ENCODE assay signal across 11 cellular contexts in genomic region chr11:43987384-43988039, GRCh38. TPM values are rescaled to one million over a fixed set of nuclear protein-coding genes. Genes with fewer than 3 reads are reported as not detected.
A peak's percentile ranks its signal among the peaks of the same experiment; 100 is the strongest.
DNase-seq lines count a peak whose midpoint lies in the region; ATAC-seq and TF ChIP-seq lines count a peak whose summit lies in the region.
"Had no signal": no experiment of that assay in that cellular context is flagged by ENCODE, and none has a peak within 500 bp of the region (broad histone marks: within the 10 kb centered on the region; RNA-seq: fewer than 3 reads in every experiment).

No MANE protein-coding gene starts in this region.

- no peak overlapping the region for H3K27ac Mint-ChIP-seq in activated naive CD8-positive, alpha-beta T cell treated with anti-CD3 and anti-CD28 coated beads, Interleukin-2, amount 50 U/mL, for 24 hours
- no peak overlapping the region for H3K27ac Mint-ChIP-seq in CD4-positive, alpha-beta memory T cell
- H3K27ac Mint-ChIP-seq: natural killer cell had no signal

- H3K27me3 Mint-ChIP-seq in activated naive CD8-positive, alpha-beta T cell treated with anti-CD3 and anti-CD28 coated beads, Interleukin-2, amount 50 U/mL, for 24 hours: peaks cover 17% of the 10 kb centered on the region
- H3K27me3 Mint-ChIP-seq in CD4-positive, alpha-beta memory T cell: peaks cover 13 to 34% of the 10 kb centered on the region in 2 donors

- no peak for TF ChIP-seq CTCF in parathyroid adenoma (IDR thresholded peaks at IDR 0.05)

- DNase-seq in Ammon's horn (ENCODE audit: low spot score) (peak; percentile 54), amniotic epithelial cell (ENCODE audit: low read depth) (peak; percentile 90), cardiac septum (ENCODE audit: low spot score) (peak; percentile 94), germinal center (ENCODE audit: low spot score) (no peak)
- no peak for DNase-seq in activated naive CD8-positive, alpha-beta T cell treated with anti-CD3 and anti-CD28 coated beads, Interleukin-2, amount 50 U/mL, for 24 hours
- no peak for DNase-seq in CD4-positive, alpha-beta memory T cell
- DNase-seq: activated T-cell treated with anti-CD3 and anti-CD28 coated beads, Interleukin-2, amount 50 U/mL, for 1 hour; natural killer cell had no signal

- H3K36me3 ChIP-seq in parathyroid adenoma (ENCODE audit: control insufficient read depth, insufficient read depth, low read length): no peaks in the 10 kb centered on the region
- H3K36me3 ChIP-seq in CD4-positive, alpha-beta memory T cell (ENCODE audit: insufficient read depth, low read length): no peaks in the 10 kb centered on the region

- ATAC-seq in activated naive CD8-positive, alpha-beta T cell treated with anti-CD3 and anti-CD28 coated beads, Interleukin-2, amount 50 U/mL, for 24 hours: no peak
- ATAC-seq in GM18861 (IDR thresholded peaks at IDR 0.05; ENCODE audit: unreplicated experiment): no peak
- ATAC-seq: natural killer cell had no signal

- intact Hi-C loops in cardiac septum (cut with DNase I): loop anchor here (1.0 to 5.0 kb wide), 3 partner anchors 43 to 95 kb away; partner anchors contain the start of gene C11orf96
- intact Hi-C loops in CD4-positive, alpha-beta memory T cell (cut with micrococcal nuclease): no loop called here

- H3K4me2 ChIP-seq in parathyroid adenoma (ENCODE audit: low read length): no peak overlapping the region

- no peaks in the 10 kb centered on the region for H3K4me1 ChIP-seq in parathyroid adenoma
- no peaks in the 10 kb centered on the region for H3K4me1 ChIP-seq in CD4-positive, alpha-beta memory T cell (ENCODE audit: insufficient read depth, low read length)

- POLR2A ChIA-PET in CD4-positive, alpha-beta memory T cell (lab: Charles Lee; ENCODE audit: partially characterized antibody): no interaction called here

- H3K9me3 ChIP-seq in parathyroid adenoma (ENCODE audit: control insufficient read depth, low read length): no peaks in the 10 kb centered on the region
- no peaks in the 10 kb centered on the region for H3K9me3 ChIP-seq in CD4-positive, alpha-beta memory T cell (ENCODE audit: control insufficient read depth in 1 of 2, low read length in 2 of 2)
- H3K9me3 ChIP-seq: Caco-2 had no signal

- no peaks in the 10 kb centered on the region for H3K36me3 Mint-ChIP-seq in activated naive CD8-positive, alpha-beta T cell treated with anti-CD3 and anti-CD28 coated beads, Interleukin-2, amount 50 U/mL, for 24 hours (ENCODE audit: low read depth)
- no peaks in the 10 kb centered on the region for H3K36me3 Mint-ChIP-seq in CD4-positive, alpha-beta memory T cell
- H3K36me3 Mint-ChIP-seq: natural killer cell had no signal

- H3K9ac ChIP-seq in parathyroid adenoma: no peak overlapping the region

- H3K9me3 Mint-ChIP-seq in activated naive CD8-positive, alpha-beta T cell treated with anti-CD3 and anti-CD28 coated beads, Interleukin-2, amount 50 U/mL, for 24 hours: no peaks in the 10 kb centered on the region
- H3K9me3 Mint-ChIP-seq in CD4-positive, alpha-beta memory T cell: no peaks in the 10 kb centered on the region
- H3K9me3 Mint-ChIP-seq: natural killer cell had no signal

- H3K27me3 ChIP-seq in parathyroid adenoma (ENCODE audit: control insufficient read depth, insufficient read depth, low read length): no peaks in the 10 kb centered on the region
- no peaks in the 10 kb centered on the region for H3K27me3 ChIP-seq in CD4-positive, alpha-beta memory T cell (ENCODE audit: insufficient read depth, low read length)

- H3K27ac ChIP-seq in parathyroid adenoma: peak overlapping the region; percentile 70
- no peak overlapping the region for H3K27ac ChIP-seq in CD4-positive, alpha-beta memory T cell (ENCODE audit: low read depth, low read length)

- H3K79me2 ChIP-seq in parathyroid adenoma: no peaks in the 10 kb centered on the region

- H3K4me3 ChIP-seq in parathyroid adenoma (ENCODE audit: low read depth, low read length): no peak overlapping the region
- H3K4me3 ChIP-seq in CD4-positive, alpha-beta memory T cell (ENCODE audit: low read length in 2 of 2): no peak overlapping the region

- H2AFZ ChIP-seq in parathyroid adenoma: no peak overlapping the region

- no peaks in the 10 kb centered on the region for H3K4me1 Mint-ChIP-seq in activated naive CD8-positive, alpha-beta T cell treated with anti-CD3 and anti-CD28 coated beads, Interleukin-2, amount 50 U/mL, for 24 hours
- H3K4me1 Mint-ChIP-seq in CD4-positive, alpha-beta memory T cell: peaks cover 0 to 2% (median under 1%) of the 10 kb centered on the region in 4 donors
- H3K4me1 Mint-ChIP-seq: natural killer cell had no signal

- H3K4me3 Mint-ChIP-seq in activated naive CD8-positive, alpha-beta T cell treated with anti-CD3 and anti-CD28 coated beads, Interleukin-2, amount 50 U/mL, for 24 hours: no peak overlapping the region
- H3K4me3 Mint-ChIP-seq in CD4-positive, alpha-beta memory T cell: no peak overlapping the region
- H3K4me3 Mint-ChIP-seq: natural killer cell had no signal

- CTCF ChIA-PET in CD4-positive, alpha-beta memory T cell (lab: Charles Lee; ENCODE audit: partially characterized antibody): no interaction called here

RNA-seq across cellular contexts. Expression of gene C11orf96, which starts 45.1 kb away (rescaled TPM):
- total RNA-seq in cardiac septum: 42.0 TPM
- total RNA-seq in CD4-positive, alpha-beta memory T cell: under 1 TPM in 1 of 2 experiments, not detected in 1; 0.19 TPM
- polyA plus RNA-seq in CD4-positive, alpha-beta memory T cell: not detected
- total RNA-seq: Caco-2 had no signal

Comparison
In these comparisons a context has a peak if more than half of its experiments do, and no peak if none do; other contexts are left out.
1. DNase-seq: peak in Ammon's horn (single experiment), amniotic epithelial cell (single experiment) and cardiac septum (single experiment); none in activated naive CD8-positive, alpha-beta T cell treated with anti-CD3 and anti-CD28 coated beads, Interleukin-2, amount 50 U/mL, for 24 hours (single experiment), CD4-positive, alpha-beta memory T cell (0 of 5) and germinal center (single experiment).
2. RNA of gene C11orf96, which starts 45.1 kb away (total RNA-seq): 42.0 TPM in cardiac septum (single experiment); 0.19 TPM in CD4-positive, alpha-beta memory T cell; every median in the first group is over 10 times any median in the second.